Comparison of ENCODE assay signal across 10 cellular contexts in the genomic region with DNA sequence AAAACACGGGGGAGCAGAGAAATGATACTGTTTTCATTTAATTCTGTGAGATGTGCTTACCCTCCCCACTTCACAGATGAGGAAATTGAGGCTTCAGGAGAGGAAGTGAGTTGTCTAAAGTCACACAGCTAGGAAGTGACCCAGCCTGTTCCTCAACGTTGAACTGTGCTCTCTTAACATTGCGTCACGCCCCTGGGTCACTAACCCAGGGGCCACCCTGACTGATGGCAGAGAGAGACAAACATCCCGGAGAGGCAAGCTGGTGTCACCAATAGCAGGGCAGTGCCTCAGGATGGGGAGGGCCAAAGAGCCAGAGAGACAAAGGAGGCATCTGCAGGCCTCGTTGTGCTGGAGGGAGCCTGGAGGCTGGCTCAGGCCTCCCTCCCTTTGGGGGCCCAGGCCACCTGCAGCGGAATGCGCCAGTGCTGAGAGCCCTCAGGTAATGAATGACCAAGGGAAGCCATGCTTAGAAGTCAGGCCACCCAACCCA.
DNase-seq lines count a peak whose midpoint lies in the region; ATAC-seq, FAIRE-seq and TF ChIP-seq lines count a peak whose summit lies in the region.
"Had no signal": no experiment of that assay in that cellular context is flagged by ENCODE, and none has a peak within 500 bp of the region (broad histone marks: within the 10 kb centered on the region; RNA-seq: fewer than 3 reads in every experiment).

No MANE protein-coding gene starts in this region.

- H2AFZ ChIP-seq in OCI-LY7 (ENCODE audit: low read length): peak overlapping the region; percentile 73

- H3K27me3 ChIP-seq in neutrophil: no peaks in the 10 kb centered on the region

- no TSS peak for BruUV-seq in OCI-LY7 (replicated peaks; lab: Mats Ljungman, UMichigan)

- TF ChIP-seq POLR2A in GM12891 (IDR thresholded peaks at IDR 0.05; ENCODE audit: low read depth, low read length): no peak

- FAIRE-seq in GM12891 (lab: Jason Lieb, UNC): peak; percentile 70
- FAIRE-seq: TTC549 had no signal

- TF ChIP-seq CTCF in OCI-LY7 (conservative IDR thresholded peaks at IDR 0.05; ENCODE audit: low read length): no peak
- TF ChIP-seq CTCF in neutrophil (IDR thresholded peaks at IDR 0.05): no peak
- TF ChIP-seq CTCF in coronary artery (IDR thresholded peaks at IDR 0.05): no peak

- peak overlapping the region; percentile 59 for H3K27ac ChIP-seq in OCI-LY7 (ENCODE audit: low read depth, low read length, poor library complexity, severe bottlenecking)
- peak overlapping the region; percentile 99 for H3K27ac ChIP-seq in neutrophil
- no peak overlapping the region for H3K27ac ChIP-seq in coronary artery

- DNase-seq in GM12891 (ENCODE audit: insufficient read length, low spot score): no peak
- peak; percentile 73 for DNase-seq in OCI-LY7 (ENCODE audit: low spot score)
- DNase-seq in germinal center (ENCODE audit: low spot score): peak; percentile 40
- DNase-seq in coronary artery (ENCODE audit: low spot score): no peak
- DNase-seq in stimulated activated CD4-positive, alpha-beta T cell treated with anti-CD3 and anti-CD28 coated beads, Interleukin-4, amount 100 ng/mL, for 1 hour: no peak
- DNase-seq in DMS53 treated with DMSO at 0.1 percent for 48 hours (lab: John Stamatoyannopoulos, UW; ENCODE audit: unreplicated experiment): no peak
- DNase-seq: DMS79 treated with DMSO at 0.1 percent for 48 hours had no signal

- ATAC-seq in HG03196 (IDR thresholded peaks at IDR 0.05; ENCODE audit: unreplicated experiment): no peak

- H4K20me1 ChIP-seq in OCI-LY7 (ENCODE audit: insufficient read depth, low read length): no peaks in the 10 kb centered on the region

- H3K4me2 ChIP-seq in OCI-LY7 (ENCODE audit: low read length): peak overlapping the region; percentile 56

- no peaks in the 10 kb centered on the region for H3K79me2 ChIP-seq in OCI-LY7 (ENCODE audit: insufficient read depth, low read depth, low read length)

- no peaks in the 10 kb centered on the region for H3K9me2 ChIP-seq in OCI-LY7 (ENCODE audit: insufficient read depth, low read length)

- intact Hi-C loops in OCI-LY7 (cut with micrococcal nuclease; ENCODE audit: unreplicated experiment): no loop called here

- no peaks in the 10 kb centered on the region for H3K9me3 ChIP-seq in OCI-LY7 (ENCODE audit: low read length)
- H3K9me3 ChIP-seq in neutrophil: no peaks in the 10 kb centered on the region

- peak overlapping the region; percentile 10 for H3K4me3 ChIP-seq in OCI-LY7 (ENCODE audit: low read depth, low read length, poor library complexity, severe bottlenecking)
- H3K4me3 ChIP-seq in neutrophil (ENCODE audit: low read depth in 1 of 2, low read length in 1 of 2): peak overlapping the region; percentile 50 to 63
- H3K4me3 ChIP-seq in coronary artery: no peak overlapping the region

- CTCF ChIA-PET in OCI-LY7 (lab: Charles Lee; ENCODE audit: unreplicated experiment): interaction anchor here (0.9 to 2.3 kb wide), 3 partner anchors 10 to 15 kb away, joined by 3 to 19 read pairs (median 3); no protein-coding TSS in a partner anchor

- POLR2A ChIA-PET in OCI-LY7 (lab: Charles Lee): interaction anchor here (1.0 to 1.5 kb wide), 5 partner anchors 11 to 264 kb away, joined by 4 to 8 read pairs (median 5); no protein-coding TSS in a partner anchor

- H3K36me3 ChIP-seq in OCI-LY7 (ENCODE audit: insufficient read depth, low read length): no peaks in the 10 kb centered on the region
- no peaks in the 10 kb centered on the region for H3K36me3 ChIP-seq in neutrophil

- H3K4me1 ChIP-seq in OCI-LY7 (ENCODE audit: insufficient read depth, low read length, poor library complexity, severe bottlenecking): peaks cover 47% of the 10 kb centered on the region
- peaks cover 47 to 61% of the 10 kb centered on the region in 2 experiments for H3K4me1 ChIP-seq in neutrophil (ENCODE audit: control insufficient read depth in 1 of 2, insufficient read depth in 1 of 2, low read depth in 1 of 2, low read length in 1 of 2)

TF ChIP-seq in GM12891, 5 proteins besides CTCF, POLR2A, EP300 and RAD21:
- TF ChIP-seq SPI1 (IDR thresholded peaks at IDR 0.05; ENCODE audit: low read depth, low read length) (peak; percentile 57), PAX5 (IDR thresholded peaks at IDR 0.05; ENCODE audit: insufficient read depth, low read length, severe bottlenecking) (no peak), TAF1 (IDR thresholded peaks at IDR 0.05; ENCODE audit: low read depth, low read length) (no peak)

Comparison
In these comparisons a context has a peak if more than half of its experiments do, and no peak if none do; other contexts are left out.
1. DNase-seq: peak in OCI-LY7 (single experiment) and germinal center (single experiment); none in GM12891 (single experiment), coronary artery (single experiment), stimulated activated CD4-positive, alpha-beta T cell treated with anti-CD3 and anti-CD28 coated beads, Interleukin-4, amount 100 ng/mL, for 1 hour (single experiment) and DMS53 treated with DMSO at 0.1 percent for 48 hours (single experiment).
2. H3K27ac ChIP-seq: peak in OCI-LY7 (single experiment) and neutrophil (single experiment); none in coronary artery (0 of 2).